Comparison of ENCODE assay signal across 9 cellular contexts in the genomic region with DNA sequence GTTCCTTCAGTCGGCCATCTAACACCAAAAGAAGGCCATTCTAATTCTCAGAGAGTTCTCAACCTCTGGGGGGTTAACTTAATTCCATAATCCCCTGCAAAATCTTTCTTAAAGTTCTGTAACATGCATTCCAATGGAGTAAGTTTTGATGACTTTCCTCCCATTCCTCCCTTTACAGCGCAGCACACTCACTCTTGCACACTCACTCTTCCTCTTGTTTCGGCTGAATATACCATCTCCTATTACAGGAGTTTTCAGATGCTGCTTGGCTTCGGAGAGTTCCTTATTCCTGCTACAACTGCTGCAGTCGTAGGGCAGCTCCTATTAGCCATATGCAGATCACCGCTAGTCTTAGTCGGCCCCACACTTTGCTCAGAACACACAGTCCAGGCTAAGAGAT.
DNase-seq lines count a peak whose midpoint lies in the region; ATAC-seq and TF ChIP-seq lines count a peak whose summit lies in the region.
"Had no signal": no experiment of that assay in that cellular context is flagged by ENCODE, and none has a peak within 500 bp of the region (broad histone marks: within the 10 kb centered on the region; RNA-seq: fewer than 3 reads in every experiment).

No MANE protein-coding gene starts in this region.

- no peaks in the 10 kb centered on the region for H4K20me1 ChIP-seq in BLaER1

- DNase-seq in NOMO-1 (lab: John Stamatoyannopoulos, UW; ENCODE audit: unreplicated experiment in 2 of 2) = peak; percentile 31 to 67
- DNase-seq in coronary artery (ENCODE audit: low spot score) = no peak
- no peak for DNase-seq in stimulated activated CD4-positive, alpha-beta T cell treated with anti-CD3 and anti-CD28 coated beads, Interleukin-4, amount 100 ng/mL, for 24 hours
- DNase-seq in NCI-H2171 (lab: John Stamatoyannopoulos, UW) = no peak
- DNase-seq: NCI-H82 had no signal

- no peaks in the 10 kb centered on the region for H3K27me3 Mint-ChIP-seq in nephron (ENCODE audit: low read depth)

- H3K27ac ChIP-seq in BLaER1 = peak overlapping the region; percentile 78
- peak overlapping the region in 1 of 2 donors; percentile 57 for H3K27ac ChIP-seq in coronary artery

- peaks cover 12% of the 10 kb centered on the region for H3K4me1 Mint-ChIP-seq in nephron

- no peak for ATAC-seq in GM21526 (IDR thresholded peaks at IDR 0.05; ENCODE audit: low FRiP score, unreplicated experiment)
- no peak for ATAC-seq in GM19395 (IDR thresholded peaks at IDR 0.05; ENCODE audit: unreplicated experiment)

- no peaks in the 10 kb centered on the region for H3K27me3 ChIP-seq in BLaER1

- no peaks in the 10 kb centered on the region for H3K9me3 ChIP-seq in BLaER1

- H3K4me1 ChIP-seq in BLaER1 = peaks cover 26% of the 10 kb centered on the region

- H3K4me3 Mint-ChIP-seq in nephron = peak overlapping the region in 1 of 3 experiments; percentile 47

- H3K36me3 ChIP-seq in BLaER1 = no peaks in the 10 kb centered on the region

- H3K4me3 ChIP-seq in BLaER1 (peak overlapping the region; percentile 40), coronary artery (peak overlapping the region; percentile 70)

- no peaks in the 10 kb centered on the region for H3K36me3 Mint-ChIP-seq in nephron (ENCODE audit: low read depth)

- H3K27ac Mint-ChIP-seq in nephron = peak overlapping the region; percentile 1 to 70 (median 28)

- H3K9ac ChIP-seq in BLaER1 = peak overlapping the region; percentile 64; the same call in 1 of the 2 replicates

- H3K4me2 ChIP-seq in BLaER1 = peak overlapping the region; percentile 82

- H3K9me3 Mint-ChIP-seq in nephron = peaks cover 7% of the 10 kb centered on the region

- TF ChIP-seq CTCF in coronary artery (IDR thresholded peaks at IDR 0.05) (no peak), nephron (IDR thresholded peaks at IDR 0.05; ENCODE audit: unreplicated experiment in 3 of 3) (no peak)

Comparison
In these comparisons a context has a peak if more than half of its experiments do, and no peak if none do; other contexts are left out.
1. DNase-seq: peak in NOMO-1 (2 of 2); none in coronary artery (single experiment), stimulated activated CD4-positive, alpha-beta T cell treated with anti-CD3 and anti-CD28 coated beads, Interleukin-4, amount 100 ng/mL, for 24 hours (single experiment) and NCI-H2171 (single experiment).